ENCODE assay signal across 9 cellular contexts in the genomic region with DNA sequence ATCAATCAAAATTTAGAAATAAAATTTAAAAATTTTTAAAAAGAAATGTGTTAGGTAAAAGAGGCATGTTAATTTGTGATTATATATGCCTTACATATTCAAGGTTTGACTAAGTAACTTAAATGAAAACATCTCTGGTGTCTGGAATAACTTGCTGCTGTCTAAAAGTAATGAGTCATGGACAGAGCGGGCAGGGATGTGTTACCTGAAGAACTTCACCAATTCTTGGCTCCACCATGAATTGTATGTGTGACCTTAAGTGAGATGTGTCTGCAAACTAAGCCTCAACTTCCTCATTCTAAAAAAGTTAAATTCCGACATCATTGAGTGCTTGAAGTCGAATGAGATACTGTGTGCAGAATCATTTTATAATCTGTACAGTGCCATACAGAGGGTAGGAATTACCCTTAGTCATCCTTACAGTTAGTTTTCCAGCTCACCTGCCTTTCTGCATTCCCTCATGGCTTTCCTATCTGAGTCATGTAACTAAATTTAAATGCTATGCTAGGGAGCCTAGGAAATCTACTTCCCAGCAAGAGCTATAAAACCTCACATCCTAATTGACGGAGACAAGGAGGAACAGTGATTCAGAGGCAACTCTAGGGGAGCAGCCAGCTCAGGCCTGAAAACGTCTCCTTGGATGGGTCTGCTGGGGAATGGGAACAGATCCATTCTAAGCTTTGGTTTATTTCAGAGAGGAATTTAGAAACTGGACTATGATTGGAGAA.
DNase-seq lines count a peak whose midpoint lies in the region; ATAC-seq and TF ChIP-seq lines count a peak whose summit lies in the region.
"Had no signal": no experiment of that assay in that cellular context is flagged by ENCODE, and none has a peak within 500 bp of the region (broad histone marks: within the 10 kb centered on the region; RNA-seq: fewer than 3 reads in every experiment).

No MANE protein-coding gene starts in this region.

- no peaks in the 10 kb centered on the region for H3K9me3 ChIP-seq in suprapubic skin
- H3K9me3 ChIP-seq in neural progenitor cell (ENCODE audit: low read depth), result no peaks in the 10 kb centered on the region

- WGBS in suprapubic skin, result 50% methylated on average over 5 of the region's 5 CpGs

- no peak overlapping the region for H2AFZ ChIP-seq in neural progenitor cell (replicated peaks)

- no peaks in the 10 kb centered on the region for H3K36me3 ChIP-seq in suprapubic skin
- H3K36me3 ChIP-seq in neural progenitor cell, result no peaks in the 10 kb centered on the region

- H3K36me3 Mint-ChIP-seq in neural progenitor cell, result no peaks in the 10 kb centered on the region

- no peaks in the 10 kb centered on the region for H3K79me2 ChIP-seq in neural progenitor cell (ENCODE audit: low read depth)

- H3K27ac Mint-ChIP-seq in neural progenitor cell, result no peak overlapping the region

- H3K4me1 ChIP-seq in suprapubic skin (peaks cover 15% of the 10 kb centered on the region), neural progenitor cell (peaks cover 15% of the 10 kb centered on the region)

- H3K27me3 ChIP-seq in suprapubic skin, result no peaks in the 10 kb centered on the region
- H3K27me3 ChIP-seq in neural progenitor cell, result no peaks in the 10 kb centered on the region

- peak overlapping the region; percentile 34 for H3K27ac ChIP-seq in suprapubic skin
- H3K27ac ChIP-seq in neural progenitor cell, result no peak overlapping the region

- DNase-seq in HT1080 (ENCODE audit: low read depth) (peak; percentile 95), amniotic epithelial cell (ENCODE audit: low read depth) (peak; percentile 80), left ventricle myocardium superior (no peak), suprapubic skin (ENCODE audit: low spot score in 2 of 2) (no peak), neural progenitor cell (ENCODE audit: low spot score) (no peak), NCI-H1092 (lab: John Stamatoyannopoulos, UW) (no peak)
- DNase-seq: activated CD8-positive, alpha-beta memory T cell treated with anti-CD3 and anti-CD28 coated beads, Interleukin-2, amount 50 U/mL, for 48 hours; GOT3 had no signal

- no peaks in the 10 kb centered on the region for H4K20me1 ChIP-seq in neural progenitor cell (ENCODE audit: low read depth)

- intact Hi-C loops in left ventricle myocardium superior (cut with micrococcal nuclease), result no loop called here

- ATAC-seq in left ventricle myocardium superior (peak; percentile 77), HG03432 (IDR thresholded peaks at IDR 0.05; ENCODE audit: unreplicated experiment) (no peak)

- TF ChIP-seq POLR2A in suprapubic skin (IDR thresholded peaks at IDR 0.05), result no peak

- peaks cover 23% of the 10 kb centered on the region for H3K4me1 Mint-ChIP-seq in neural progenitor cell

- TF ChIP-seq CTCF in suprapubic skin (IDR thresholded peaks at IDR 0.05) (no peak), neural progenitor cell (IDR thresholded peaks at IDR 0.05) (no peak)

- no peak overlapping the region for H3K4me3 Mint-ChIP-seq in neural progenitor cell

- H3K27me3 Mint-ChIP-seq in neural progenitor cell (ENCODE audit: insufficient read depth, low read depth), result no peaks in the 10 kb centered on the region

- no peaks in the 10 kb centered on the region for H3F3A ChIP-seq in neural progenitor cell (ENCODE audit: low read depth)

- H3K4me3 ChIP-seq in suprapubic skin, result no peak overlapping the region
- no peak overlapping the region for H3K4me3 ChIP-seq in neural progenitor cell

- no peak overlapping the region for H3K9ac ChIP-seq in neural progenitor cell

- no peak for TF ChIP-seq EP300 in suprapubic skin (IDR thresholded peaks at IDR 0.05)

- H3K4me2 ChIP-seq in neural progenitor cell, result no peak overlapping the region

- H3K9me3 Mint-ChIP-seq in neural progenitor cell, result no peaks in the 10 kb centered on the region

Comparison
In these comparisons a context has a peak if more than half of its experiments do, and no peak if none do; other contexts are left out.
1. DNase-seq: peak in HT1080 (single experiment) and amniotic epithelial cell (single experiment); none in left ventricle myocardium superior (single experiment), suprapubic skin (0 of 2), neural progenitor cell (single experiment) and NCI-H1092 (single experiment).